8 cellular contexts compared by ENCODE assay signal in the genomic region with DNA sequence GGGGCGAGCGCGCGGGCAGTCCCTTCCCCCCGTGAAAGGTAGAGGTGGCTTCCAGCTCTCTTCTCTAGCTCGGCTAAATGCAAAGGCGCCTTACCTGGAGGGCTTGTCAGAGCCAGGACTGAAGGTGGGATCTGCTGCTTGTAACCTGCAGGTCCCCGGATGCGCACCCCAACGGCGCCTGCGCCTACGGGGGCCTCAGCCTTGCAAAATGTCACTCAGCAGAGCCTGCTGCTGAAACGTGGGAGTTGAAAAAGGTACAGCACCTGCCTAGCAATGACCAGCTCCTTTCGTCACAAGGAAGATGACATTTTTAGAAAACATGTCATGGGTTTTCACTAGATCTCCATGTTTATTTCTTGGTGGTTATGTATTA. TPM values are rescaled to one million over a fixed set of nuclear protein-coding genes. Genes with fewer than 3 reads are reported as not detected.
A peak's percentile ranks its signal among the peaks of the same experiment; 100 is the strongest.
DNase-seq lines count a peak whose midpoint lies in the region; ATAC-seq lines count a peak whose summit lies in the region.

No MANE protein-coding gene starts in this region.

- peaks cover 24% of the 10 kb centered on the region for H3K4me1 Mint-ChIP-seq in T-helper 1 cell treated with Interleukin-12 subunit alpha and Interleukin-12 subunit beta and Interleukin-4 antibody, amounts not matched to agents 30 μg/mL and 1 μg/mL, for 36 hours (ENCODE audit: low read depth)

- no peaks in the 10 kb centered on the region for H3K9me3 Mint-ChIP-seq in T-helper 1 cell treated with Interleukin-12 subunit alpha and Interleukin-12 subunit beta and Interleukin-4 antibody, amounts not matched to agents 30 μg/mL and 1 μg/mL, for 36 hours

- H3K27me3 Mint-ChIP-seq in T-helper 1 cell treated with Interleukin-12 subunit alpha and Interleukin-12 subunit beta and Interleukin-4 antibody, amounts not matched to agents 30 μg/mL and 1 μg/mL, for 36 hours (ENCODE audit: low read depth) = no peaks in the 10 kb centered on the region

- H3K4me3 Mint-ChIP-seq in T-helper 1 cell treated with Interleukin-12 subunit alpha and Interleukin-12 subunit beta and Interleukin-4 antibody, amounts not matched to agents 30 μg/mL and 1 μg/mL, for 36 hours = peak overlapping the region; percentile 78

- H3K27ac Mint-ChIP-seq in T-helper 1 cell treated with Interleukin-12 subunit alpha and Interleukin-12 subunit beta and Interleukin-4 antibody, amounts not matched to agents 30 μg/mL and 1 μg/mL, for 36 hours = peak overlapping the region; percentile 85

- ATAC-seq in GM21717 (IDR thresholded peaks at IDR 0.05; ENCODE audit: unreplicated experiment) = peak; percentile 40

- H3K36me3 Mint-ChIP-seq in T-helper 1 cell treated with Interleukin-12 subunit alpha and Interleukin-12 subunit beta and Interleukin-4 antibody, amounts not matched to agents 30 μg/mL and 1 μg/mL, for 36 hours (ENCODE audit: low read depth) = peaks cover 5% of the 10 kb centered on the region

- no peaks in the 10 kb centered on the region for H3K9me3 ChIP-seq in iPS-18c (ENCODE audit: control insufficient read depth, insufficient read depth, low read length)

- DNase-seq in ELR (ENCODE audit: low read depth) = peak; percentile 36
- peak; percentile 56 for DNase-seq in Jurkat, Clone E6-1 (ENCODE audit: low read depth, low spot score)
- peak; percentile 64 for DNase-seq in stimulated activated CD4-positive, alpha-beta T cell treated with anti-CD3 and anti-CD28 coated beads, Interleukin-12 subunit alpha, Interleukin-12 subunit beta, amount 100 ng/mL, for 4 hours
- DNase-seq in ecto neural progenitor cell (ENCODE audit: low spot score) = no peak

- H3K4me3 ChIP-seq in Jurkat, Clone E6-1 (ENCODE audit: low read length) = peak overlapping the region; percentile 94
- H3K4me3 ChIP-seq in iPS-18c (ENCODE audit: insufficient read depth, low read depth, low read length) = peak overlapping the region; percentile 96

- peak overlapping the region; percentile 85 for H3K27ac ChIP-seq in angular gyrus (ENCODE audit: low read depth, low read length)

RNA-seq across cellular contexts. Expression of gene ABHD18, which starts 0.6 kb away (rescaled TPM):
- polyA plus RNA-seq in Jurkat, Clone E6-1 (2012; ENCODE audit: insufficient read depth, insufficient read length) = 17.6 TPM

RNA-seq across cellular contexts. Expression of gene MFSD8, which starts 0.8 kb away (rescaled TPM):
- 10.3 TPM for polyA plus RNA-seq in Jurkat, Clone E6-1 (2012; ENCODE audit: insufficient read depth, insufficient read length)
